ENCODE assay signal across 8 cellular contexts in the genomic region with DNA sequence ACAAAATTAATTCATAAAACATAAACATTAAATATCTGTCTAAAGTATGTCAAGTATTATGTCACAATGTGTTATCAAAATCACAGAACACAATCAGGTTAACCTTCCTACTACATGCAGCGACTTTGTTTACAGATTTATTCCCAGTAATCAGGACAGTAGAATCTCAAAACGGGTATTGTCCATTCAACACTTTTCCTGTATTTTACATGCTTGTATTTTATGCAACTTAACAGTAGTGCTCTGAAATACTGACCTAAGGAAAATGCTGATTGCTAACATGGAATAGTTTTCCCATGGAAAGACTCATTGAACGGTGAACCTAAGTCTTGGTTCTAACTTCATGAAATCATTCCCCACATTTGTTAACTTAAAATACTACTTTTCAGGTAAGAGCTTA. TPM values are rescaled to one million over a fixed set of nuclear protein-coding genes. Genes with fewer than 3 reads are reported as not detected.
DNase-seq lines count a peak whose midpoint lies in the region; ATAC-seq and TF ChIP-seq lines count a peak whose summit lies in the region.

No MANE protein-coding gene starts in this region.

- no peak for DNase-seq in activated T-cell treated with anti-CD3 and anti-CD28 coated beads, Interleukin-2, amount 50 U/mL, for 24 hours
- DNase-seq in activated T-cell treated with anti-CD3 and anti-CD28 coated beads, Interleukin-2, amount 50 U/mL, for 48 hours = no peak
- DNase-seq in activated naive CD8-positive, alpha-beta T cell treated with anti-CD3 and anti-CD28 coated beads, Interleukin-2, amount 50 U/mL, for 24 hours = no peak
- DNase-seq in left lung (no peak), ecto neural progenitor cell (ENCODE audit: low spot score) (no peak), activated gamma-delta T cell (lab: John Stamatoyannopoulos, UW) (no peak)

- peaks cover 0 to 34% of the 10 kb centered on the region in 2 donors for H3K36me3 ChIP-seq in left lung
- H3K36me3 ChIP-seq in thymus (ENCODE audit: control insufficient read depth, insufficient read depth) = peaks cover 9% of the 10 kb centered on the region

- intact Hi-C loops in left lung (cut with DNase I) = no loop called here

- 3% methylated on average over 3 of the region's 3 CpGs for WGBS in thymus

- peaks cover 80% of the 10 kb centered on the region for H3K36me3 Mint-ChIP-seq in activated T-cell treated with anti-CD3 and anti-CD28 coated beads, Interleukin-2, amount 50 U/mL, for 24 hours (ENCODE audit: low read depth)
- H3K36me3 Mint-ChIP-seq in activated naive CD8-positive, alpha-beta T cell treated with anti-CD3 and anti-CD28 coated beads, Interleukin-2, amount 50 U/mL, for 24 hours (ENCODE audit: low read depth) = peaks cover 70% of the 10 kb centered on the region

- H3K4me1 Mint-ChIP-seq in activated T-cell treated with anti-CD3 and anti-CD28 coated beads, Interleukin-2, amount 50 U/mL, for 24 hours (ENCODE audit: low read depth) = peaks cover 52% of the 10 kb centered on the region
- peaks cover 68% of the 10 kb centered on the region for H3K4me1 Mint-ChIP-seq in activated naive CD8-positive, alpha-beta T cell treated with anti-CD3 and anti-CD28 coated beads, Interleukin-2, amount 50 U/mL, for 24 hours

- H3K4me3 ChIP-seq in left lung (peak overlapping the region; percentile 89 to 93), thymus (ENCODE audit: low read length) (peak overlapping the region; percentile 82)

- no peaks in the 10 kb centered on the region for H3K9me3 Mint-ChIP-seq in activated T-cell treated with anti-CD3 and anti-CD28 coated beads, Interleukin-2, amount 50 U/mL, for 24 hours
- no peaks in the 10 kb centered on the region for H3K9me3 Mint-ChIP-seq in activated naive CD8-positive, alpha-beta T cell treated with anti-CD3 and anti-CD28 coated beads, Interleukin-2, amount 50 U/mL, for 24 hours

- peak overlapping the region; percentile 99 for H3K27ac Mint-ChIP-seq in activated T-cell treated with anti-CD3 and anti-CD28 coated beads, Interleukin-2, amount 50 U/mL, for 24 hours
- H3K27ac Mint-ChIP-seq in activated naive CD8-positive, alpha-beta T cell treated with anti-CD3 and anti-CD28 coated beads, Interleukin-2, amount 50 U/mL, for 24 hours = peak overlapping the region; percentile 96

- no peaks in the 10 kb centered on the region for H3K27me3 Mint-ChIP-seq in activated T-cell treated with anti-CD3 and anti-CD28 coated beads, Interleukin-2, amount 50 U/mL, for 24 hours
- no peaks in the 10 kb centered on the region for H3K27me3 Mint-ChIP-seq in activated naive CD8-positive, alpha-beta T cell treated with anti-CD3 and anti-CD28 coated beads, Interleukin-2, amount 50 U/mL, for 24 hours

- no peak for ATAC-seq in activated naive CD8-positive, alpha-beta T cell treated with anti-CD3 and anti-CD28 coated beads, Interleukin-2, amount 50 U/mL, for 24 hours
- ATAC-seq in left lung (no peak), GM18498 (IDR thresholded peaks at IDR 0.05; ENCODE audit: unreplicated experiment) (no peak)

- no peak for TF ChIP-seq CTCF in left lung (IDR thresholded peaks at IDR 0.05)

- H3K27me3 ChIP-seq in left lung (no peaks in the 10 kb centered on the region), thymus (ENCODE audit: control insufficient read depth, insufficient read depth) (no peaks in the 10 kb centered on the region)

- no peaks in the 10 kb centered on the region for H3K9me3 ChIP-seq in left lung
- H3K9me3 ChIP-seq in thymus (ENCODE audit: control insufficient read depth) = no peaks in the 10 kb centered on the region

- H3K27ac ChIP-seq in left lung (no peak overlapping the region), thymus (ENCODE audit: low read depth) (no peak overlapping the region)

- peak overlapping the region; percentile 100 for H3K4me3 Mint-ChIP-seq in activated T-cell treated with anti-CD3 and anti-CD28 coated beads, Interleukin-2, amount 50 U/mL, for 24 hours
- H3K4me3 Mint-ChIP-seq in activated naive CD8-positive, alpha-beta T cell treated with anti-CD3 and anti-CD28 coated beads, Interleukin-2, amount 50 U/mL, for 24 hours = peak overlapping the region; percentile 88

- peaks cover 11 to 43% of the 10 kb centered on the region in 2 donors for H3K4me1 ChIP-seq in left lung
- no peaks in the 10 kb centered on the region for H3K4me1 ChIP-seq in thymus (ENCODE audit: control insufficient read depth, insufficient read depth, low read length)

RNA-seq across cellular contexts. Expression of gene SERBP1, which starts 2.3 kb away (rescaled TPM):
- total RNA-seq in left lung = 100 to 1,000 TPM; 130 to 174 TPM
- polyA plus RNA-seq in thymus = 132 TPM
